Comparison of ENCODE assay signal across 18 cellular contexts in genomic region chr7:1351881-1352625, GRCh38.
DNase-seq lines count a peak whose midpoint lies in the region; ATAC-seq and TF ChIP-seq lines count a peak whose summit lies in the region.
"Had no signal": no experiment of that assay in that cellular context is flagged by ENCODE, and none has a peak within 500 bp of the region (broad histone marks: within the 10 kb centered on the region; RNA-seq: fewer than 3 reads in every experiment).

No MANE protein-coding gene starts in this region.

- H3K27ac Mint-ChIP-seq in chondrocyte (ENCODE audit: unreplicated experiment), result no peak overlapping the region
- H3K27ac Mint-ChIP-seq: CD4-positive, alpha-beta memory T cell; GM23338; H9 had no signal

- no peak for ATAC-seq in lower lobe of right lung
- ATAC-seq in sciatic nerve, result no peak
- ATAC-seq: GM23338, HCT116 had no signal

- no peaks in the 10 kb centered on the region for H3K4me1 Mint-ChIP-seq in chondrocyte (ENCODE audit: low read depth)
- H3K4me1 Mint-ChIP-seq: CD4-positive, alpha-beta memory T cell had no signal

- H3K27ac ChIP-seq in lower lobe of right lung (no peak overlapping the region), sigmoid colon (no peak overlapping the region), Karpas-422 (ENCODE audit: low read length) (no peak overlapping the region)

- no peak for TF ChIP-seq EP300 in sigmoid colon (IDR thresholded peaks at IDR 0.05)

- no peaks in the 10 kb centered on the region for H3K36me3 Mint-ChIP-seq in chondrocyte (ENCODE audit: low read depth)
- H3K36me3 Mint-ChIP-seq: CD4-positive, alpha-beta memory T cell had no signal

- intact Hi-C loops in lower lobe of right lung (cut with DNase I) (no loop called here), sigmoid colon (cut with DNase I) (no loop called here), sciatic nerve (cut with DNase I) (loop anchor here (2.0 kb wide), 1 partner anchor 77 kb away; no protein-coding TSS in a partner anchor)

- no peaks in the 10 kb centered on the region for H3K27me3 ChIP-seq in NT2/D1 (ENCODE audit: insufficient read depth, insufficient read length)
- H3K27me3 ChIP-seq in lower lobe of right lung (ENCODE audit: low read depth), result peaks cover 68% of the 10 kb centered on the region
- peaks cover 0 to 91% (median 56%) of the 10 kb centered on the region in 3 donors for H3K27me3 ChIP-seq in sigmoid colon
- H3K27me3 ChIP-seq in Karpas-422 (ENCODE audit: low read length), result no peaks in the 10 kb centered on the region

- H3K4me2 ChIP-seq in Karpas-422 (ENCODE audit: low read depth, low read length, poor library complexity, severe bottlenecking), result no peak overlapping the region
- H3K4me2 ChIP-seq: GM23338 had no signal

- H3K36me3 ChIP-seq in NT2/D1 (ENCODE audit: insufficient read depth, insufficient read length, low read length) (no peaks in the 10 kb centered on the region), lower lobe of right lung (no peaks in the 10 kb centered on the region), sigmoid colon (no peaks in the 10 kb centered on the region), Karpas-422 (ENCODE audit: insufficient read depth, low read length) (no peaks in the 10 kb centered on the region)

- H3K9ac ChIP-seq in NT2/D1 (ENCODE audit: insufficient read length, low read depth) (peak overlapping the region; percentile 8), Karpas-422 (ENCODE audit: low read length) (no peak overlapping the region)

- no peaks in the 10 kb centered on the region for H3K79me2 ChIP-seq in Karpas-422 (ENCODE audit: low read length)

- H2AFZ ChIP-seq in Karpas-422 (ENCODE audit: low read length), result no peak overlapping the region
- H2AFZ ChIP-seq: GM23338 had no signal

- H3K9me2 ChIP-seq in Karpas-422 (replicated peaks; ENCODE audit: insufficient read depth, low read length), result no peaks in the 10 kb centered on the region

- TF ChIP-seq CTCF in chondrocyte (IDR thresholded peaks at IDR 0.05) (no peak), lower lobe of right lung (IDR thresholded peaks at IDR 0.05) (no peak), sigmoid colon (IDR thresholded peaks at IDR 0.05) (no peak)

- H3K4me3 ChIP-seq in NT2/D1 (ENCODE audit: insufficient read length, low read depth), result no peak overlapping the region
- H3K4me3 ChIP-seq in lower lobe of right lung, result no peak overlapping the region
- H3K4me3 ChIP-seq in sigmoid colon, result no peak overlapping the region
- H3K4me3 ChIP-seq in Karpas-422 (ENCODE audit: low read length), result no peak overlapping the region
- H3K4me3 ChIP-seq: GM23338 had no signal

- H3K4me3 Mint-ChIP-seq in chondrocyte (ENCODE audit: unreplicated experiment), result no peak overlapping the region
- H3K4me3 Mint-ChIP-seq: CD4-positive, alpha-beta memory T cell; GM23338; H9 had no signal

- DNase-seq in NT2/D1 (ENCODE audit: low read depth, low spot score) (no peak), chondrocyte (ENCODE audit: low spot score) (peak; percentile 77), lower lobe of right lung (peak; percentile 27), sigmoid colon (peak; percentile 46), sciatic nerve (ENCODE audit: low spot score) (no peak), NCI-H1092 treated with DMSO at 0.1 percent for 48 hours (lab: John Stamatoyannopoulos, UW) (no peak), Karpas-422 (no peak)
- DNase-seq in stimulated activated CD4-positive, alpha-beta T cell treated with anti-CD3 and anti-CD28 coated beads, Interleukin-4, amount 100 ng/mL, for 4 hours, result no peak
- DNase-seq: C1 segment of cervical spinal cord, Calu3, COR-L47, DMS53, DMS79 treated with DMSO at 0.1 percent for 48 hours, GF-D8, H9 had no signal

- H3K9me3 ChIP-seq in NT2/D1 (ENCODE audit: insufficient read depth, low read length) (no peaks in the 10 kb centered on the region), lower lobe of right lung (no peaks in the 10 kb centered on the region), sigmoid colon (no peaks in the 10 kb centered on the region), Karpas-422 (ENCODE audit: low read length) (no peaks in the 10 kb centered on the region)

- peaks cover 6% of the 10 kb centered on the region for H3K4me1 ChIP-seq in NT2/D1 (ENCODE audit: insufficient read depth, insufficient read length)
- H3K4me1 ChIP-seq in lower lobe of right lung, result no peaks in the 10 kb centered on the region
- no peaks in the 10 kb centered on the region for H3K4me1 ChIP-seq in sigmoid colon
- H3K4me1 ChIP-seq in Karpas-422 (ENCODE audit: low read length), result no peaks in the 10 kb centered on the region

- no peak for TF ChIP-seq POLR2A in sigmoid colon (IDR thresholded peaks at IDR 0.05)

- H3K27me3 Mint-ChIP-seq in chondrocyte (ENCODE audit: low read depth), result peaks cover 32% of the 10 kb centered on the region

- H4K20me1 ChIP-seq in Karpas-422 (ENCODE audit: insufficient read depth, low read depth, low read length), result no peaks in the 10 kb centered on the region

- no peaks in the 10 kb centered on the region for H3K9me3 Mint-ChIP-seq in chondrocyte (ENCODE audit: low read depth)
- H3K9me3 Mint-ChIP-seq: CD4-positive, alpha-beta memory T cell; GM23338; H9 had no signal

- 75 to 83% methylated on average over 30 of the region's 30 CpGs for WGBS in sigmoid colon, 2 donors

Comparison
In these comparisons a context has a peak if more than half of its experiments do, and no peak if none do; other contexts are left out.
1. DNase-seq: peak in chondrocyte (single experiment), lower lobe of right lung (single experiment) and sigmoid colon (single experiment); none in NT2/D1 (single experiment), sciatic nerve (single experiment), stimulated activated CD4-positive, alpha-beta T cell treated with anti-CD3 and anti-CD28 coated beads, Interleukin-4, amount 100 ng/mL, for 4 hours (0 of 2), NCI-H1092 treated with DMSO at 0.1 percent for 48 hours (single experiment) and Karpas-422 (single experiment).